ENCODE assay signal across 14 cellular contexts in genomic region chr18:21826196-21826595, GRCh38.
A peak's percentile ranks its signal among the peaks of the same experiment; 100 is the strongest.
DNase-seq lines count a peak whose midpoint lies in the region; ATAC-seq, FAIRE-seq and TF ChIP-seq lines count a peak whose summit lies in the region.
"Had no signal": no experiment of that assay in that cellular context is flagged by ENCODE, and none has a peak within 500 bp of the region (broad histone marks: within the 10 kb centered on the region; RNA-seq: fewer than 3 reads in every experiment).

No MANE protein-coding gene starts in this region.

- CTCF ChIA-PET in WTC11 (lab: Charles Lee): interaction anchor here (1.1 kb wide), 1 partner anchor 8 kb away, joined by 3 read pairs; no protein-coding TSS in a partner anchor

- peaks cover 36% of the 10 kb centered on the region for H3K4me1 ChIP-seq in adipocyte (ENCODE audit: control insufficient read depth, insufficient read depth, low read length)
- peaks cover 7% of the 10 kb centered on the region for H3K4me1 ChIP-seq in psoas muscle

- TF ChIP-seq CTCF in fibroblast of villous mesenchyme (IDR thresholded peaks at IDR 0.05; ENCODE audit: insufficient read depth, low read depth, low read length) (no peak), psoas muscle (IDR thresholded peaks at IDR 0.05) (no peak), WTC11 (IDR thresholded peaks at IDR 0.05) (no peak)

- 13 to 19% (median 16%) methylated on average over 3 of the region's 3 CpGs for WGBS in psoas muscle, 3 donors

- H3K4me1 Mint-ChIP-seq in WTC11: peaks cover 25% of the 10 kb centered on the region
- H3K4me1 Mint-ChIP-seq: activated CD4-positive, alpha-beta memory T cell treated with anti-CD3 and anti-CD28 coated beads, Interleukin-2, amount 10 ng/mL, durations not matched to agents 7 days and 5 days; activated naive CD8-positive, alpha-beta T cell treated with anti-CD3 and anti-CD28 coated beads, Interleukin-2, amount 10 ng/mL, durations not matched to agents 7 days and 5 days had no signal

- ATAC-seq in psoas muscle: peak; percentile 74 to 85 (median 80)
- no peak for ATAC-seq in WTC11
- ATAC-seq: sciatic nerve had no signal

- no peak for DNase-seq in GM12891 (ENCODE audit: insufficient read length, low spot score)
- peak; percentile 24 for DNase-seq in adipocyte (ENCODE audit: low read depth)
- peak; percentile 36 for DNase-seq in fibroblast of villous mesenchyme (ENCODE audit: low read depth)
- DNase-seq in psoas muscle: no peak
- no peak for DNase-seq in WTC11 (ENCODE audit: low spot score)
- DNase-seq in posterior vena cava (ENCODE audit: low spot score): no peak
- no peak for DNase-seq in NCI-H2107 (lab: John Stamatoyannopoulos, UW)
- no peak for DNase-seq in NCI-H1092 (lab: John Stamatoyannopoulos, UW)
- DNase-seq: activated CD4-positive, alpha-beta memory T cell treated with anti-CD3 and anti-CD28 coated beads, Interleukin-2, amount 10 ng/mL, durations not matched to agents 7 days and 5 days; activated naive CD8-positive, alpha-beta T cell treated with anti-CD3 and anti-CD28 coated beads, Interleukin-2, amount 10 ng/mL, durations not matched to agents 7 days and 5 days; Calu3; esophagus squamous epithelium had no signal

- no peak overlapping the region for H3K4me3 Mint-ChIP-seq in WTC11
- H3K4me3 Mint-ChIP-seq: activated CD4-positive, alpha-beta memory T cell treated with anti-CD3 and anti-CD28 coated beads, Interleukin-2, amount 10 ng/mL, durations not matched to agents 7 days and 5 days; activated naive CD8-positive, alpha-beta T cell treated with anti-CD3 and anti-CD28 coated beads, Interleukin-2, amount 10 ng/mL, durations not matched to agents 7 days and 5 days; type B pancreatic cell had no signal

- H3K9ac ChIP-seq in adipocyte (ENCODE audit: low read length): no peak overlapping the region

- no peak overlapping the region for H3K27ac Mint-ChIP-seq in WTC11
- H3K27ac Mint-ChIP-seq: activated CD4-positive, alpha-beta memory T cell treated with anti-CD3 and anti-CD28 coated beads, Interleukin-2, amount 10 ng/mL, durations not matched to agents 7 days and 5 days; activated naive CD8-positive, alpha-beta T cell treated with anti-CD3 and anti-CD28 coated beads, Interleukin-2, amount 10 ng/mL, durations not matched to agents 7 days and 5 days; type B pancreatic cell had no signal

- intact Hi-C loops in psoas muscle (cut with DNase I) (loop anchor here in 1 of 2 donors (10.0 kb wide), 1 partner anchor 371 kb away; no protein-coding TSS in a partner anchor), posterior vena cava (cut with DNase I) (no loop called here)

- no peaks in the 10 kb centered on the region for H3K27me3 ChIP-seq in adipocyte (replicated peaks; ENCODE audit: control insufficient read depth, insufficient read depth, low read length)
- H3K27me3 ChIP-seq in psoas muscle (ENCODE audit: insufficient read depth in 3 of 3, low read length in 2 of 3): no peaks in the 10 kb centered on the region
- H3K27me3 ChIP-seq: esophagus squamous epithelium had no signal

- H3K4me3 ChIP-seq in adipocyte (ENCODE audit: low read length) (no peak overlapping the region), fibroblast of villous mesenchyme (ENCODE audit: low read depth, low read length) (no peak overlapping the region), psoas muscle (peak overlapping the region; percentile 68)
- H3K4me3 ChIP-seq: esophagus squamous epithelium had no signal

- H3K9me3 Mint-ChIP-seq in WTC11: no peaks in the 10 kb centered on the region
- H3K9me3 Mint-ChIP-seq: activated CD4-positive, alpha-beta memory T cell treated with anti-CD3 and anti-CD28 coated beads, Interleukin-2, amount 10 ng/mL, durations not matched to agents 7 days and 5 days; activated naive CD8-positive, alpha-beta T cell treated with anti-CD3 and anti-CD28 coated beads, Interleukin-2, amount 10 ng/mL, durations not matched to agents 7 days and 5 days; type B pancreatic cell had no signal

- POLR2A ChIA-PET in WTC11 (lab: Charles Lee): no interaction called here

- peaks cover 15% of the 10 kb centered on the region for H3K36me3 Mint-ChIP-seq in WTC11

- H3K9me3 ChIP-seq in adipocyte (ENCODE audit: control insufficient read depth, low read length): no peaks in the 10 kb centered on the region
- no peaks in the 10 kb centered on the region for H3K9me3 ChIP-seq in psoas muscle
- H3K9me3 ChIP-seq: esophagus squamous epithelium had no signal

- peak; percentile 9 for FAIRE-seq in GM12891 (lab: Jason Lieb, UNC)

- no peak for TF ChIP-seq POLR2A in GM12891 (IDR thresholded peaks at IDR 0.05; ENCODE audit: low read depth, low read length)

- no peaks in the 10 kb centered on the region for H3K27me3 Mint-ChIP-seq in WTC11 (ENCODE audit: low read depth)
- H3K27me3 Mint-ChIP-seq: activated CD4-positive, alpha-beta memory T cell treated with anti-CD3 and anti-CD28 coated beads, Interleukin-2, amount 10 ng/mL, durations not matched to agents 7 days and 5 days; activated naive CD8-positive, alpha-beta T cell treated with anti-CD3 and anti-CD28 coated beads, Interleukin-2, amount 10 ng/mL, durations not matched to agents 7 days and 5 days; type B pancreatic cell had no signal

- H3K27ac ChIP-seq in psoas muscle: peak overlapping the region; percentile 86

- H3K36me3 ChIP-seq in adipocyte (ENCODE audit: control insufficient read depth, insufficient read depth, low read length, severe bottlenecking) (no peaks in the 10 kb centered on the region), psoas muscle (ENCODE audit: insufficient read depth in 1 of 2, low read depth in 1 of 2) (peaks cover 0 to 23% of the 10 kb centered on the region in 2 donors)

TF ChIP-seq in GM12891, 5 proteins besides CTCF, POLR2A, EP300 and RAD21:
- TF ChIP-seq TAF1 (IDR thresholded peaks at IDR 0.05; ENCODE audit: low read depth, low read length) (no peak), SPI1 (IDR thresholded peaks at IDR 0.05; ENCODE audit: low read depth, low read length) (no peak), POLR2AphosphoS5 (IDR thresholded peaks at IDR 0.05; ENCODE audit: low read depth, low read length) (no peak), POU2F2 (IDR thresholded peaks at IDR 0.05; ENCODE audit: low read depth, low read length) (no peak), PAX5 (IDR thresholded peaks at IDR 0.05; ENCODE audit: insufficient read depth, low read length, severe bottlenecking) (no peak)

TF ChIP-seq in WTC11, 78 proteins besides CTCF, POLR2A, EP300 and RAD21:
- TF ChIP-seq ATF6 (CRISPR knock-in tag; IDR thresholded peaks at IDR 0.05) (no peak), PRDM15 (CRISPR knock-in tag; IDR thresholded peaks at IDR 0.05) (no peak), MAX (CRISPR knock-in tag; IDR thresholded peaks at IDR 0.05) (no peak)

Comparison
In these comparisons a context has a peak if more than half of its experiments do, and no peak if none do; other contexts are left out.
1. DNase-seq: peak in adipocyte (single experiment) and fibroblast of villous mesenchyme (single experiment); none in GM12891 (single experiment), psoas muscle (0 of 2), WTC11 (single experiment), posterior vena cava (single experiment), NCI-H2107 (single experiment) and NCI-H1092 (single experiment).